Comparison of ENCODE assay signal across 8 cellular contexts in genomic region chr19:41323430-41324125, GRCh38. TPM values are rescaled to one million over a fixed set of nuclear protein-coding genes. Genes with fewer than 3 reads are reported as not detected.
DNase-seq lines count a peak whose midpoint lies in the region; FAIRE-seq and TF ChIP-seq lines count a peak whose summit lies in the region.

No MANE protein-coding gene starts in this region.

- POLR2A ChIA-PET in AG04450 (lab: Yijun Ruan, JAX), result interaction anchor here (0.6 to 4.9 kb wide), 9 partner anchors 15 to 110 kb away, joined by 3 to 43 read pairs (median 3); partner anchors contain the start of genes B9D2, HNRNPUL1 and TGFB1

- H3K36me3 ChIP-seq in adipocyte (ENCODE audit: control insufficient read depth, insufficient read depth, low read length, severe bottlenecking) (peaks cover 27% of the 10 kb centered on the region), iPS-15b (ENCODE audit: control insufficient read depth, insufficient read depth, low read length) (peaks cover 23% of the 10 kb centered on the region)

- peaks cover 52% of the 10 kb centered on the region for H3K4me1 ChIP-seq in adipocyte (ENCODE audit: control insufficient read depth, insufficient read depth, low read length)
- peaks cover 29% of the 10 kb centered on the region for H3K4me1 ChIP-seq in iPS-15b (ENCODE audit: control insufficient read depth, insufficient read depth, low read length)

- no peak for TF ChIP-seq CTCF in AG04450 (IDR thresholded peaks at IDR 0.05; ENCODE audit: low read depth, low read length)

- no peak for FAIRE-seq in GM19239 (lab: Jason Lieb, UNC)

- no peaks in the 10 kb centered on the region for H3K27me3 ChIP-seq in AG04450 (ENCODE audit: control insufficient read depth, insufficient read depth, low read length)
- no peaks in the 10 kb centered on the region for H3K27me3 ChIP-seq in adipocyte (replicated peaks; ENCODE audit: control insufficient read depth, insufficient read depth, low read length)
- no peaks in the 10 kb centered on the region for H3K27me3 ChIP-seq in iPS-15b (ENCODE audit: control insufficient read depth, insufficient read depth, low read length)

- H3K4me3 ChIP-seq in AG04450 (ENCODE audit: low read depth, low read length) (peak overlapping the region; percentile 42), adipocyte (ENCODE audit: low read length) (peak overlapping the region; percentile 53), iPS-15b (ENCODE audit: low read depth, low read length) (no peak overlapping the region), skin epidermis (no peak overlapping the region)

- no peaks in the 10 kb centered on the region; the same call in 1 of the 2 replicates for H3K9me3 ChIP-seq in AG04450 (ENCODE audit: control insufficient read depth, insufficient read depth, low read length)
- no peaks in the 10 kb centered on the region for H3K9me3 ChIP-seq in adipocyte (ENCODE audit: control insufficient read depth, low read length)
- no peaks in the 10 kb centered on the region for H3K9me3 ChIP-seq in iPS-15b (ENCODE audit: control insufficient read depth, insufficient read depth, low read length)

- H3K27ac ChIP-seq in AG04450 (ENCODE audit: low read depth, low read length) (peak overlapping the region; percentile 100), skin epidermis (peak overlapping the region in 20 of 21 experiments; percentile 52 to 95 (median 83))

- H3K9ac ChIP-seq in adipocyte (ENCODE audit: low read length) (peak overlapping the region; percentile 80), iPS-15b (ENCODE audit: low read depth, low read length) (peak overlapping the region; percentile 56)

- CTCF ChIA-PET in AG04450 (lab: Charles Lee), result interaction anchor here (0.6 kb wide), 1 partner anchor 9 kb away, joined by 3 read pairs; no protein-coding TSS in a partner anchor

- DNase-seq in AG04450 (ENCODE audit: low read depth, low spot score) (peak; percentile 93), HUDEP-2 (lab: John Stamatoyannopoulos, UW; ENCODE audit: unreplicated experiment in 76 of 76) (peak in 67 of 76 experiments; percentile 24 to 90 (median 64)), adipocyte (ENCODE audit: low read depth) (peak; percentile 97), NCI-H2227 treated with DMSO at 0.1 percent for 48 hours (lab: John Stamatoyannopoulos, UW) (no peak), GM19239 (ENCODE audit: insufficient read length, low spot score) (no peak), kidney tubule cell (ENCODE audit: low spot score) (no peak)

RNA-seq across cellular contexts. Expression of gene CCDC97, which starts 13.6 kb away (rescaled TPM):
- 8.5 and 9.3 TPM in 2 replicates for polyA plus RNA-seq in AG04450 (2011; rRNA removed)
- 14.0 and 15.8 TPM in 2 replicates for polyA minus RNA-seq in AG04450 (2011; rRNA and poly(A)+ RNA removed)

RNA-seq across cellular contexts. Expression of gene TGFB1, which starts 30.1 kb away (rescaled TPM):
- 4.9 and 11.2 TPM in 2 replicates for polyA plus RNA-seq in AG04450 (2011; rRNA removed)
- polyA minus RNA-seq in AG04450 (2011; rRNA and poly(A)+ RNA removed), result 22.8 and 28.9 TPM in 2 replicates

RNA-seq across cellular contexts. Expression of gene B9D2, which starts 40.4 kb away (rescaled TPM):
- 3.9 and 5.1 TPM in 2 replicates for polyA plus RNA-seq in AG04450 (2011; rRNA removed)
- polyA minus RNA-seq in AG04450 (2011; rRNA and poly(A)+ RNA removed), result 1.3 and 1.7 TPM in 2 replicates

RNA-seq across cellular contexts. Expression of gene TMEM91, which starts 52.8 kb away (rescaled TPM):
- polyA plus RNA-seq in AG04450 (2011; rRNA removed), result 5.2 and 6.3 TPM in 2 replicates
- polyA minus RNA-seq in AG04450 (2011; rRNA and poly(A)+ RNA removed), result 8.4 and 17.7 TPM in 2 replicates

RNA-seq across cellular contexts. Expression of gene HNRNPUL1, which starts 59.4 kb away (rescaled TPM):
- polyA plus RNA-seq in AG04450 (2011; rRNA removed), result 42.3 and 56.3 TPM in 2 replicates
- polyA minus RNA-seq in AG04450 (2011; rRNA and poly(A)+ RNA removed), result 46.2 and 51.8 TPM in 2 replicates

Comparison
In these comparisons a context has a peak if more than half of its experiments do, and no peak if none do; other contexts are left out.
1. DNase-seq: peak in AG04450 (single experiment), HUDEP-2 (67 of 76) and adipocyte (single experiment); none in NCI-H2227 treated with DMSO at 0.1 percent for 48 hours (single experiment), GM19239 (single experiment) and kidney tubule cell (single experiment).
2. H3K4me3 ChIP-seq: peak in AG04450 (single experiment) and adipocyte (single experiment); none in iPS-15b (single experiment) and skin epidermis (0 of 7).